ENCODE assay signal across 8 cellular contexts in genomic region chr18:2337552-2338141, GRCh38.
A peak's percentile ranks its signal among the peaks of the same experiment; 100 is the strongest.
DNase-seq lines count a peak whose midpoint lies in the region; ATAC-seq and TF ChIP-seq lines count a peak whose summit lies in the region.

No MANE protein-coding gene starts in this region.

- no peak overlapping the region for H3K4me2 ChIP-seq in DOHH2 (ENCODE audit: low read length)

- CTCF ChIA-PET in activated CD8-positive, alpha-beta memory T cell treated with anti-CD3 and anti-CD28 coated beads, Interleukin-2, amount 10 ng/mL, durations not matched to agents 7 days and 5 days (lab: Charles Lee), result interaction anchor here (1.1 to 2.2 kb wide), 2 partner anchors 200 to 205 kb away, joined by 3 to 7 read pairs; no protein-coding TSS in a partner anchor

- H3K27ac Mint-ChIP-seq in activated CD8-positive, alpha-beta memory T cell treated with anti-CD3 and anti-CD28 coated beads, Interleukin-2, amount 10 ng/mL, durations not matched to agents 7 days and 5 days, result no peak overlapping the region

- no peaks in the 10 kb centered on the region for H3F3A ChIP-seq in DOHH2 (ENCODE audit: control insufficient read depth, insufficient read depth)

- TF ChIP-seq CTCF in DOHH2 (IDR thresholded peaks at IDR 0.05; ENCODE audit: low read depth, low read length, poor library complexity, severe bottlenecking) (peak; percentile 78), GM20000 (IDR thresholded peaks at IDR 0.05; ENCODE audit: extremely low read depth, missing control alignments) (peak; percentile 71)

- no peak overlapping the region for H3K4me3 Mint-ChIP-seq in activated CD8-positive, alpha-beta memory T cell treated with anti-CD3 and anti-CD28 coated beads, Interleukin-2, amount 10 ng/mL, durations not matched to agents 7 days and 5 days

- H3K9me3 Mint-ChIP-seq in activated CD8-positive, alpha-beta memory T cell treated with anti-CD3 and anti-CD28 coated beads, Interleukin-2, amount 10 ng/mL, durations not matched to agents 7 days and 5 days (ENCODE audit: low read depth), result no peaks in the 10 kb centered on the region

- 0 out of 2 replicates have a peak, but pooled peaks cover 2% of the 10 kb centered on the region for H4K20me1 ChIP-seq in DOHH2 (ENCODE audit: control insufficient read depth, insufficient read depth, low read depth, low read length)

- H3K27me3 ChIP-seq in DOHH2 (ENCODE audit: control insufficient read depth, low read length), result peaks cover 15% of the 10 kb centered on the region

- H3K79me2 ChIP-seq in DOHH2 (ENCODE audit: control insufficient read depth, low read length), result no peaks in the 10 kb centered on the region

- ATAC-seq in activated CD8-positive, alpha-beta memory T cell treated with anti-CD3 and anti-CD28 coated beads, Interleukin-2, amount 10 ng/mL, durations not matched to agents 7 days and 5 days, result no peak

- no peaks in the 10 kb centered on the region for H3K36me3 ChIP-seq in DOHH2 (ENCODE audit: control insufficient read depth, low read length)

- no peak overlapping the region for H3K4me3 ChIP-seq in DOHH2 (ENCODE audit: low read length)

- no peaks in the 10 kb centered on the region for H3K9me2 ChIP-seq in DOHH2 (replicated peaks; ENCODE audit: control insufficient read depth, low read length)

- H3K36me3 Mint-ChIP-seq in activated CD8-positive, alpha-beta memory T cell treated with anti-CD3 and anti-CD28 coated beads, Interleukin-2, amount 10 ng/mL, durations not matched to agents 7 days and 5 days, result no peaks in the 10 kb centered on the region

- H3K4me1 Mint-ChIP-seq in activated CD8-positive, alpha-beta memory T cell treated with anti-CD3 and anti-CD28 coated beads, Interleukin-2, amount 10 ng/mL, durations not matched to agents 7 days and 5 days, result peaks cover 11% of the 10 kb centered on the region

- H3K9me3 ChIP-seq in DOHH2 (ENCODE audit: control insufficient read depth, insufficient read depth, low read length), result no peaks in the 10 kb centered on the region

- peak; percentile 32 for DNase-seq in GM20000 (ENCODE audit: low spot score)
- peak; percentile 8 for DNase-seq in HT1080 (ENCODE audit: low read depth)
- DNase-seq in activated CD8-positive, alpha-beta memory T cell treated with anti-CD3 and anti-CD28 coated beads, Interleukin-2, amount 10 ng/mL, durations not matched to agents 7 days and 5 days, result peak; percentile 54
- DNase-seq in germinal center (ENCODE audit: low spot score), result peak; percentile 43
- peak; percentile 3 to 30 for DNase-seq in stimulated activated CD4-positive, alpha-beta T cell treated with anti-CD3 and anti-CD28 coated beads, Interleukin-1b, Interleukin-23, amount 100 ng/mL, for 4 hours (ENCODE audit: low read depth in 2 of 2)
- no peak for DNase-seq in NCI-H2107 (lab: John Stamatoyannopoulos, UW)
- no peak for DNase-seq in NCI-H446 treated with DMSO at 0.1 percent for 48 hours (lab: John Stamatoyannopoulos, UW)

- H3K27me3 Mint-ChIP-seq in activated CD8-positive, alpha-beta memory T cell treated with anti-CD3 and anti-CD28 coated beads, Interleukin-2, amount 10 ng/mL, durations not matched to agents 7 days and 5 days, result peaks cover 30% of the 10 kb centered on the region

- no peak overlapping the region for H3K27ac ChIP-seq in DOHH2 (ENCODE audit: low read depth, low read length)

- no peaks in the 10 kb centered on the region for H3K4me1 ChIP-seq in DOHH2 (ENCODE audit: control insufficient read depth, low read length)

Comparison
In these comparisons a context has a peak if more than half of its experiments do, and no peak if none do; other contexts are left out.
1. DNase-seq: peak in GM20000 (single experiment), HT1080 (single experiment), activated CD8-positive, alpha-beta memory T cell treated with anti-CD3 and anti-CD28 coated beads, Interleukin-2, amount 10 ng/mL, durations not matched to agents 7 days and 5 days (single experiment), germinal center (single experiment) and stimulated activated CD4-positive, alpha-beta T cell treated with anti-CD3 and anti-CD28 coated beads, Interleukin-1b, Interleukin-23, amount 100 ng/mL, for 4 hours (2 of 2); none in NCI-H2107 (single experiment) and NCI-H446 treated with DMSO at 0.1 percent for 48 hours (single experiment).